In genomic region chr9:21326526-21327139, GRCh38 we compare ENCODE assay signal across 8 cellular contexts. TPM values are rescaled to one million over a fixed set of nuclear protein-coding genes. Genes with fewer than 3 reads are reported as not detected.
A peak's percentile ranks its signal among the peaks of the same experiment; 100 is the strongest.
DNase-seq lines count a peak whose midpoint lies in the region; ATAC-seq and TF ChIP-seq lines count a peak whose summit lies in the region.

No MANE protein-coding gene starts in this region.

- no peak overlapping the region for H3K27ac ChIP-seq in IMR-90 (ENCODE audit: insufficient read depth, low read length)

- no peak overlapping the region for H4K8ac ChIP-seq in IMR-90 (ENCODE audit: low read depth in 2 of 2, low read length in 2 of 2)

- H2BK5ac ChIP-seq in IMR-90 (ENCODE audit: low read depth, low read length, poor library complexity, severe bottlenecking): no peak overlapping the region

- no peak overlapping the region for H2BK15ac ChIP-seq in IMR-90 (ENCODE audit: low read depth, low read length)

- ATAC-seq in GM21528 (IDR thresholded peaks at IDR 0.05; ENCODE audit: low FRiP score, unreplicated experiment) (peak; percentile 77), IMR-90 (ENCODE audit: low read depth) (peak; percentile 78)

- peaks cover 12 to 22% of the 10 kb centered on the region in 2 experiments; a peak in 3 of 4 replicates for H3K79me1 ChIP-seq in IMR-90 (ENCODE audit: low read depth in 1 of 2, low read length in 2 of 2)

- peaks cover 36% of the 10 kb centered on the region for H4K20me1 ChIP-seq in IMR-90 (ENCODE audit: insufficient read depth, low read length)

- H4K5ac ChIP-seq in IMR-90 (ENCODE audit: low read depth, low read length): no peak overlapping the region

- H3K23ac ChIP-seq in IMR-90 (ENCODE audit: low read depth, low read length): no peak overlapping the region

- intact Hi-C loops in IMR-90 (cut with micrococcal nuclease): loop anchor here (2.0 to 10.0 kb wide), 4 partner anchors 70 to 918 kb away; no protein-coding TSS in a partner anchor

- H3K36me3 ChIP-seq in IMR-90 (ENCODE audit: control insufficient read depth, insufficient read depth, low read length): peaks cover 17% of the 10 kb centered on the region

- TF ChIP-seq POLR2A in IMR-90 (IDR thresholded peaks at IDR 0.05; ENCODE audit: low read depth, low read length): no peak

- 0 out of 2 replicates have a peak, but pooled peaks cover under 1% of the 10 kb centered on the region for H3K4me1 ChIP-seq in IMR-90 (ENCODE audit: control insufficient read depth, insufficient read depth, low read length)

- in situ Hi-C loops in IMR-90 (cut with MboI; ENCODE audit: low sequenced_read_pairs) (loop anchor here (25.0 kb wide), 2 partner anchors 336 to 686 kb away; partner anchors contain the start of gene CDKN2B), SK-MEL-5 (cut with HindIII; ENCODE audit: low pct_unique_long_range_greater_than_20kb, low sequenced_read_pairs) (no loop called here)

- H2AFZ ChIP-seq in IMR-90 (replicated peaks; ENCODE audit: low read length, poor library complexity): no peak overlapping the region

- BruUV-seq in IMR-90 (replicated peaks; lab: Mats Ljungman, UMichigan): no TSS peak

- H3K18ac ChIP-seq in IMR-90 (ENCODE audit: low read depth, low read length): no peak overlapping the region

- no peak overlapping the region for H3K9ac ChIP-seq in IMR-90 (ENCODE audit: low read depth, low read length)

- no peak overlapping the region for H3K14ac ChIP-seq in IMR-90 (replicated peaks; ENCODE audit: low read depth, low read length)

- no peak overlapping the region for H2AK5ac ChIP-seq in IMR-90 (ENCODE audit: low read depth, low read length)

- POLR2A ChIA-PET in IMR-90 (lab: Charles Lee; ENCODE audit: unreplicated experiment): interaction anchor here (0.6 kb wide), 1 partner anchor 656 kb away, joined by 5 read pairs; no protein-coding TSS in a partner anchor

- no peaks in the 10 kb centered on the region for H3K27me3 ChIP-seq in IMR-90 (ENCODE audit: control insufficient read depth, insufficient read depth, low read length)

- H3K4ac ChIP-seq in IMR-90 (ENCODE audit: low read depth, low read length): no peak overlapping the region

- H2AK9ac ChIP-seq in IMR-90 (replicated peaks; ENCODE audit: low read depth, low read length, poor library complexity): no peak overlapping the region

- peaks cover under 1% of the 10 kb centered on the region; the same call in 1 of the 2 replicates for H3K9me1 ChIP-seq in IMR-90 (ENCODE audit: insufficient read depth, low read length)

- peak; percentile 26 for DNase-seq in NCI-H1436 (lab: John Stamatoyannopoulos, UW)
- no peak for DNase-seq in NCI-H1436 treated with DMSO at 0.1 percent for 48 hours (lab: John Stamatoyannopoulos, UW)
- DNase-seq in IMR-90: peak; percentile 44
- peak; percentile 61 for DNase-seq in SK-MEL-5 (ENCODE audit: low read depth, low spot score)
- peak; percentile 59 for DNase-seq in fibroblast of mammary gland (ENCODE audit: low read depth)
- peak; percentile 71 for DNase-seq in pons (ENCODE audit: low spot score)
- no peak for DNase-seq in epidermal melanocyte (ENCODE audit: insufficient read length, low spot score)

- no peak overlapping the region for H3K4me2 ChIP-seq in IMR-90 (ENCODE audit: low read depth, low read length)

- H3K56ac ChIP-seq in IMR-90 (ENCODE audit: extremely low read depth, insufficient read depth, low read length): no peak overlapping the region

- WGBS in IMR-90 (ENCODE audit: extremely low coverage in 2 of 2, insufficient read length in 1 of 2), 2 experiments: no CpG with 5 or more reads among the region's 2 CpGs

- H2BK20ac ChIP-seq in IMR-90 (ENCODE audit: low read depth, low read length): no peak overlapping the region

- dilution Hi-C loops in IMR-90 (cut with HindIII; ENCODE audit: low sequenced_read_pairs, unreplicated experiment): no loop called here

- no peak overlapping the region for H3K4me3 ChIP-seq in IMR-90 (ENCODE audit: insufficient read depth, low read depth, low read length)
- no peak overlapping the region for H3K4me3 ChIP-seq in fibroblast of mammary gland (ENCODE audit: control insufficient read depth, low read depth, low read length)

- no peaks in the 10 kb centered on the region for H3K9me3 ChIP-seq in IMR-90 (ENCODE audit: control insufficient read depth, insufficient read depth, low read length)

- no peak overlapping the region for H2BK120ac ChIP-seq in IMR-90 (ENCODE audit: low read depth, low read length)

- no peak overlapping the region for H4K91ac ChIP-seq in IMR-90 (ENCODE audit: insufficient read depth, low read depth, low read length)

- TF ChIP-seq CTCF in IMR-90 (conservative IDR thresholded peaks at IDR 0.05; ENCODE audit: low read depth, low read length) (peak; percentile 72), fibroblast of mammary gland (conservative IDR thresholded peaks at IDR 0.05; ENCODE audit: control insufficient read depth, insufficient read depth, low read depth, low read length) (peak; percentile 75)

- peak; percentile 83 for TF ChIP-seq RAD21 in IMR-90 (IDR thresholded peaks at IDR 0.05; ENCODE audit: low read length)

- CTCF ChIA-PET in IMR-90 (lab: Yijun Ruan, JAX): interaction anchor here (0.6 to 1.3 kb wide), 7 partner anchors 8 to 129 kb away, joined by 3 to 11 read pairs (median 4); partner anchors contain the start of gene KLHL9

TF ChIP-seq in IMR-90, 13 proteins besides CTCF, POLR2A, EP300 and RAD21:
- TF ChIP-seq MAFK (IDR thresholded peaks at IDR 0.05; ENCODE audit: low read depth, low read length) (no peak), CHD1 (IDR thresholded peaks at IDR 0.05; ENCODE audit: low read depth, low read length) (no peak), NFE2L2 (IDR thresholded peaks at IDR 0.05; ENCODE audit: low read depth, low read length) (no peak), CEBPB (IDR thresholded peaks at IDR 0.05; ENCODE audit: low read depth, low read length) (no peak), FOS (IDR thresholded peaks at IDR 0.05; ENCODE audit: low read depth, low read length) (no peak), USF2 (IDR thresholded peaks at IDR 0.05; ENCODE audit: low read depth, low read length) (no peak), SMC3 (IDR thresholded peaks at IDR 0.05; ENCODE audit: low read depth, low read length) (peak; percentile 47), MXI1 (IDR thresholded peaks at IDR 0.05; ENCODE audit: borderline replicate concordance, low read depth, low read length) (no peak), ELK1 (IDR thresholded peaks at IDR 0.05; ENCODE audit: borderline replicate concordance, low read depth, low read length) (no peak)

RNA-seq across cellular contexts. Expression of gene KLHL9, which starts 8.6 kb away (rescaled TPM):
- 46.4 and 68.6 TPM in 2 replicates for total RNA-seq in IMR-90 (2012; rRNA removed)
- 10.2 and 12.9 TPM in 2 replicates for polyA plus RNA-seq in IMR-90 (2012; rRNA removed)
- polyA plus RNA-seq in IMR-90 (2012; cell fraction: cytosol; rRNA removed): 3.3 and 3.5 TPM in 2 replicates
- polyA plus RNA-seq in IMR-90 (2012; cell fraction: nucleus; rRNA removed; ENCODE audit: low replicate concordance): 1.9 and 8.8 TPM in 2 replicates
- 19.9 and 21.3 TPM in 2 replicates for total RNA-seq in SK-MEL-5 (2014; rRNA removed; shearing (Covaris generic))
- 15.2 and 21.6 TPM in 2 replicates for polyA plus RNA-seq in SK-MEL-5 (2015; cell fraction: cytosol; rRNA removed)
- polyA plus RNA-seq in SK-MEL-5 (2015; cell fraction: nucleus; rRNA removed): 43.5 and 44.8 TPM in 2 replicates

RNA-seq across cellular contexts. Expression of gene IFNA5, which starts 21.5 kb away (rescaled TPM):
- not detected in 2 replicates for total RNA-seq in IMR-90 (2012; rRNA removed)
- polyA plus RNA-seq in IMR-90 (2012; rRNA removed): not detected in 2 replicates
- polyA plus RNA-seq in IMR-90 (2012; cell fraction: cytosol; rRNA removed): not detected in 2 replicates
- not detected in 2 replicates for polyA plus RNA-seq in IMR-90 (2012; cell fraction: nucleus; rRNA removed; ENCODE audit: low replicate concordance)
- not detected in 2 replicates for total RNA-seq in SK-MEL-5 (2014; rRNA removed; shearing (Covaris generic))
- polyA plus RNA-seq in SK-MEL-5 (2015; cell fraction: cytosol; rRNA removed): not detected in 2 replicates
- polyA plus RNA-seq in SK-MEL-5 (2015; cell fraction: nucleus; rRNA removed): not detected in 2 replicates

RNA-seq across cellular contexts. Expression of gene IFNA6, which starts 24.1 kb away (rescaled TPM):
- not detected in 2 replicates for total RNA-seq in IMR-90 (2012; rRNA removed)
- polyA plus RNA-seq in IMR-90 (2012; rRNA removed): not detected in 2 replicates
- polyA plus RNA-seq in IMR-90 (2012; cell fraction: cytosol; rRNA removed): not detected in 2 replicates
- polyA plus RNA-seq in IMR-90 (2012; cell fraction: nucleus; rRNA removed; ENCODE audit: low replicate concordance): not detected in 2 replicates
- not detected in 2 replicates for total RNA-seq in SK-MEL-5 (2014; rRNA removed; shearing (Covaris generic))
- polyA plus RNA-seq in SK-MEL-5 (2015; cell fraction: cytosol; rRNA removed): not detected in 2 replicates
- polyA plus RNA-seq in SK-MEL-5 (2015; cell fraction: nucleus; rRNA removed): not detected in 2 replicates

RNA-seq across cellular contexts. Expression of gene IFNA13, which starts 41.2 kb away (rescaled TPM):
- not detected in 2 replicates for total RNA-seq in IMR-90 (2012; rRNA removed)
- polyA plus RNA-seq in IMR-90 (2012; rRNA removed): not detected in 2 replicates
- not detected in 2 replicates for polyA plus RNA-seq in IMR-90 (2012; cell fraction: cytosol; rRNA removed)
- polyA plus RNA-seq in IMR-90 (2012; cell fraction: nucleus; rRNA removed; ENCODE audit: low replicate concordance): not detected in 2 replicates
- not detected in 2 replicates for total RNA-seq in SK-MEL-5 (2014; rRNA removed; shearing (Covaris generic))
- polyA plus RNA-seq in SK-MEL-5 (2015; cell fraction: cytosol; rRNA removed): not detected in 2 replicates
- not detected in 2 replicates for polyA plus RNA-seq in SK-MEL-5 (2015; cell fraction: nucleus; rRNA removed)

RNA-seq across cellular contexts. Expression of gene IFNA2, which starts 58.6 kb away (rescaled TPM):
- not detected in 2 replicates for total RNA-seq in IMR-90 (2012; rRNA removed)
- polyA plus RNA-seq in IMR-90 (2012; rRNA removed): not detected in 2 replicates
- not detected in 2 replicates for polyA plus RNA-seq in IMR-90 (2012; cell fraction: cytosol; rRNA removed)
- not detected in 2 replicates for polyA plus RNA-seq in IMR-90 (2012; cell fraction: nucleus; rRNA removed; ENCODE audit: low replicate concordance)
- not detected in 2 replicates for total RNA-seq in SK-MEL-5 (2014; rRNA removed; shearing (Covaris generic))
- polyA plus RNA-seq in SK-MEL-5 (2015; cell fraction: cytosol; rRNA removed): not detected in 2 replicates
- not detected in 2 replicates for polyA plus RNA-seq in SK-MEL-5 (2015; cell fraction: nucleus; rRNA removed)

Comparison
In these comparisons a context has a peak if more than half of its experiments do, and no peak if none do; other contexts are left out.
1. DNase-seq: peak in NCI-H1436 (single experiment), IMR-90 (single experiment), SK-MEL-5 (single experiment), fibroblast of mammary gland (single experiment) and pons (single experiment); none in NCI-H1436 treated with DMSO at 0.1 percent for 48 hours (single experiment) and epidermal melanocyte (single experiment).